Comparison of ENCODE assay signal across 13 cellular contexts in the genomic region with DNA sequence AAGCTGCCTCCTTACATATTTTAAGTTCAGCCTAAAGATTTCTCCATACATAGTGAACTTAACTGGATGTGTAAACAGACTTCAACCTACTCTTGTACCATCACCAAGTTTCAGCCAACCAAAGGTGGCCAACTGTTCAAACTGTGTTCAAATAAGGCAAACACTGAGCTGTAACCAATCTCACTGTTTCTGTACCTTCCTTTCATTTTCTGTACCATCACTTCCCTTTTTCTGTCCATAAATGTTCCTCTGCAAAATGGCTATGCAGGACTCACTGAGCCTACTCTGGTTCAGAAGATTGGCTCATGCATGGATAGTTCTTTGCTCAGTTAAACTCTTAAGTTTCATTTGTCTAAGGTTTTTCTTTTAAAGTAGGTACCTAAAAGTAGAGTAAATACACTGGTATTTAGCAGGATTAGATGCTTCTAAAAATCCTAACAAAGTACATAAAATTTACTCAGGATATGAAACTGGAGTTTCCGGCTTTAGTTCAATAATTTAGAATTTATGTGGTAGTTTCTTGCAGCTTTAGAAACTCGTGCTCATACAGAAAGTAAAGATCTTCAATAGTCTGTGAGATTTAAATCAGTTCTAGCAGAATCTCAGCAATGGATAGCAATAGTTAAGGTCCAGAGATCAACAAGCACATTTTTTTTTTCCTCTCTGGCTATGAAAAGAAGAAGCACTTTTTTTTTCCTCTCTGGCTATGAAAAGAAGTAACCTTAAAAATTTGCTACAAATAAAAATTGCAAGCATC.
DNase-seq lines count a peak whose midpoint lies in the region; ATAC-seq lines count a peak whose summit lies in the region.
"Had no signal": no experiment of that assay in that cellular context is flagged by ENCODE, and none has a peak within 500 bp of the region (broad histone marks: within the 10 kb centered on the region; RNA-seq: fewer than 3 reads in every experiment).

No MANE protein-coding gene starts in this region.

- no peak overlapping the region for H2BK12ac ChIP-seq in trophoblast cell (ENCODE audit: low read length)

- H3K4me1 ChIP-seq in trophoblast cell (ENCODE audit: control insufficient read depth in 1 of 2, insufficient read depth in 2 of 2, low read length in 2 of 2): no peaks in the 10 kb centered on the region
- H3K4me1 ChIP-seq: SJCRH30 had no signal

- H3K9ac ChIP-seq in trophoblast cell (ENCODE audit: low read length): no peak overlapping the region

- H3K4me3 ChIP-seq in trophoblast cell (ENCODE audit: low read depth, low read length): no peak overlapping the region
- H3K4me3 ChIP-seq: SJCRH30 had no signal

- no peak overlapping the region for H3K27ac ChIP-seq in trophoblast cell (ENCODE audit: low read depth, low read length)
- H3K27ac ChIP-seq: SJCRH30 had no signal

- no peak overlapping the region for H4K12ac ChIP-seq in trophoblast cell (ENCODE audit: low read depth, low read length)

- H3K9me3 ChIP-seq in trophoblast cell (ENCODE audit: insufficient read depth, low read depth, low read length): no peaks in the 10 kb centered on the region
- H3K9me3 ChIP-seq: SJCRH30 had no signal

- no peak overlapping the region for H2AFZ ChIP-seq in trophoblast cell (ENCODE audit: insufficient read depth, low read length, poor library complexity)

- no CpG with 5 or more reads among the region's 2 CpGs for WGBS in trophoblast cell (ENCODE audit: extremely low coverage, insufficient coverage, insufficient read length)

- no peak overlapping the region for H3K23ac ChIP-seq in trophoblast cell (ENCODE audit: low read length)

- no peaks in the 10 kb centered on the region for H3K79me2 ChIP-seq in trophoblast cell (ENCODE audit: control insufficient read depth, insufficient read depth, low read length, poor library complexity)

- no peak overlapping the region for H2BK5ac ChIP-seq in trophoblast cell (ENCODE audit: low read depth, low read length, poor library complexity)

- H3K4ac ChIP-seq in trophoblast cell (ENCODE audit: low read depth, low read length): no peak overlapping the region

- peak; percentile 71 for DNase-seq in OCI-M1 (lab: John Stamatoyannopoulos, UW)
- DNase-seq in GM19238 (ENCODE audit: insufficient read length, low spot score): no peak
- DNase-seq in middle frontal gyrus (ENCODE audit: extremely low spot score, low spot score): no peak
- DNase-seq in trophoblast cell: no peak
- DNase-seq: activated CD4-positive, alpha-beta T cell treated with anti-CD3 and anti-CD28 coated beads, Interleukin-2, amount 10 ng/mL, durations not matched to agents 24 days and 14 days; GOT3; SJCRH30; stimulated activated naive CD8-positive, alpha-beta T cell treated with anti-CD3 and anti-CD28 coated beads, Interleukin-15, amount 100 ng/mL, for 72 hours had no signal

- H3K18ac ChIP-seq in trophoblast cell (ENCODE audit: low read length): no peak overlapping the region

- H3K36me3 ChIP-seq in trophoblast cell (ENCODE audit: control insufficient read depth in 1 of 2, insufficient read depth in 2 of 2, low read length in 2 of 2): no peaks in the 10 kb centered on the region
- H3K36me3 ChIP-seq: SJCRH30 had no signal

- H2AK5ac ChIP-seq in trophoblast cell (ENCODE audit: low read length): no peak overlapping the region

- ATAC-seq in GM18867 (IDR thresholded peaks at IDR 0.05; ENCODE audit: unreplicated experiment) (peak; percentile 81), GM21723 (IDR thresholded peaks at IDR 0.05; ENCODE audit: unreplicated experiment) (peak; percentile 79), HG03378 (IDR thresholded peaks at IDR 0.05; ENCODE audit: unreplicated experiment) (peak; percentile 59), HG03520 (IDR thresholded peaks at IDR 0.05; ENCODE audit: unreplicated experiment) (no peak)
- ATAC-seq: left lobe of liver; stimulated activated naive CD8-positive, alpha-beta T cell treated with anti-CD3 and anti-CD28 coated beads, Interleukin-15, amount 100 ng/mL, for 72 hours had no signal

- H4K8ac ChIP-seq in trophoblast cell (ENCODE audit: low read depth, low read length): no peak overlapping the region

- H2BK120ac ChIP-seq in trophoblast cell (ENCODE audit: insufficient read depth, low read length, poor library complexity): no peak overlapping the region

- no peak overlapping the region for H3K4me2 ChIP-seq in trophoblast cell (ENCODE audit: low read length)

- H3K27me3 ChIP-seq in trophoblast cell (ENCODE audit: insufficient read depth, low read length): no peaks in the 10 kb centered on the region
- H3K27me3 ChIP-seq: SJCRH30 had no signal

- H3K14ac ChIP-seq in trophoblast cell (ENCODE audit: low read length): no peak overlapping the region

- no peaks in the 10 kb centered on the region for H3K79me1 ChIP-seq in trophoblast cell (ENCODE audit: low read length)

- no peak overlapping the region for H4K91ac ChIP-seq in trophoblast cell (ENCODE audit: low read depth, low read length)
